Comparison of ENCODE assay signal across 23 cellular contexts in the genomic region with DNA sequence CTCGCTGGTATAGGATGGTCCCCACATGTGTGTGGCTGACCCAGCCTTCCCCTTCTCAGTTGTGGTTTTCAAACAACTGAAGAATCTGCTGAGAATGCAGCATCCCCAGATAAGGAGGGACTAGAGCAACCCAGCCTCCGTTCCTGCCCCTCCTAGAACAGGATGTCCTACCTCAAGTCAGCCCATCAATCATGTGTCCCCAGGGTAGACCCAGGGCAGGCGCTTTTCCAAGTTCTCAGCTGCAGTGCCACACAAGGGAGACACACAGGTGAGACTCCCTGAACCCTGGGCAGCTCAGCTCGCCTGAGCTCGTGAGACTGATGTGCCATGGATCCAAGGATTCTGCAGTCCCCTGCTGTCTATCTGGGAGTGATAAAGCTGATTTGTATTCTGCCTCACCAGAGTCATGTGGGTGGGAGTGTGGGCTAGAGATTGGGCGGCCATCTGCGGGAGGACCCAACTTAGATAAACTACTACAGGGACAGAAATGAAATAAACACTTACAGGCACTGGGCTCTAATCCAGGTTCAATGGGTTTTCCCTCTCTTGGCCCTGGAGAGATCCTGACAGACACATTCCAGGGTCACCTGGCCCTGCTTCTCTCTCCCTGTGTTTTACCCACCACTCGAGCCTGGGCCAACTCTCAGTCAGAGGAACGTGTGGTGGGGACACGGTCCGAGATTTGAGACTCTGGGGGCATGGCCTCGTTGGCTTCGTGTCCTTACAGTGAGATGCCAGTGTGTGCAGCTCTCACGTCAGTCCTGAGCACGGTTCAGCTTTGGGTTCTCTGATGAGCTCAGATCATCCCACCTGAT.
"Had no signal": no experiment of that assay in that cellular context is flagged by ENCODE, and none has a peak within 500 bp of the region (broad histone marks: within the 10 kb centered on the region; RNA-seq: fewer than 3 reads in every experiment).

No MANE protein-coding gene starts in this region.

- DNase-seq: activated CD4-positive, alpha-beta T cell treated with anti-CD3 and anti-CD28 coated beads for 48 hours; activated CD4-positive, alpha-beta T cell treated with anti-CD3 and anti-CD28 coated beads, Interleukin-2, amount 50 U/mL, for 48 hours; activated CD8-positive, alpha-beta memory T cell treated with anti-CD3 and anti-CD28 coated beads for 24 hours; activated effector memory CD4-positive, alpha-beta T cell treated with anti-CD3 and anti-CD28 coated beads, Interleukin-2, amount 50 U/mL, for 16 hours; activated naive CD4-positive, alpha-beta T cell treated with anti-CD3 and anti-CD28 coated beads for 36 hours; activated naive CD8-positive, alpha-beta T cell treated with anti-CD3 and anti-CD28 coated beads for 36 hours; adrenal gland; cerebellar nuclear complex; colonic mucosa; dorsolateral prefrontal cortex; effector memory CD4-positive, alpha-beta T cell; kidney glomerular epithelial cell; left ventricle myocardium superior; naive B cell; occipital lobe; right cardiac atrium; stimulated activated CD4-positive, alpha-beta T cell treated with anti-CD3 and anti-CD28 coated beads, Interleukin-2, amount 100 ng/mL, for 48 hours; stimulated activated naive CD4-positive, alpha-beta T cell treated with Interleukin-2 at 50 U/mL for 16 hours; T-helper 9 cell; upper lobe of left lung had no signal

- H3K4me1 ChIP-seq: adrenal gland, ascending aorta, colonic mucosa, upper lobe of left lung had no signal

- H3K36me3 ChIP-seq: adrenal gland, ascending aorta, cardiac muscle cell, colonic mucosa, upper lobe of left lung had no signal

- H3K27ac ChIP-seq: adrenal gland, ascending aorta, cardiac muscle cell, colonic mucosa, dorsolateral prefrontal cortex, upper lobe of left lung, VCaP had no signal

- H3K27me3 ChIP-seq: adrenal gland, ascending aorta, cardiac muscle cell, colonic mucosa, upper lobe of left lung had no signal

- H3K4me3 ChIP-seq: adrenal gland, ascending aorta, cardiac muscle cell, colonic mucosa, dorsolateral prefrontal cortex, upper lobe of left lung had no signal

- H3K9me3 ChIP-seq: adrenal gland, ascending aorta, colonic mucosa, upper lobe of left lung had no signal
